Comparison of ENCODE assay signal across 15 cellular contexts in the genomic region with DNA sequence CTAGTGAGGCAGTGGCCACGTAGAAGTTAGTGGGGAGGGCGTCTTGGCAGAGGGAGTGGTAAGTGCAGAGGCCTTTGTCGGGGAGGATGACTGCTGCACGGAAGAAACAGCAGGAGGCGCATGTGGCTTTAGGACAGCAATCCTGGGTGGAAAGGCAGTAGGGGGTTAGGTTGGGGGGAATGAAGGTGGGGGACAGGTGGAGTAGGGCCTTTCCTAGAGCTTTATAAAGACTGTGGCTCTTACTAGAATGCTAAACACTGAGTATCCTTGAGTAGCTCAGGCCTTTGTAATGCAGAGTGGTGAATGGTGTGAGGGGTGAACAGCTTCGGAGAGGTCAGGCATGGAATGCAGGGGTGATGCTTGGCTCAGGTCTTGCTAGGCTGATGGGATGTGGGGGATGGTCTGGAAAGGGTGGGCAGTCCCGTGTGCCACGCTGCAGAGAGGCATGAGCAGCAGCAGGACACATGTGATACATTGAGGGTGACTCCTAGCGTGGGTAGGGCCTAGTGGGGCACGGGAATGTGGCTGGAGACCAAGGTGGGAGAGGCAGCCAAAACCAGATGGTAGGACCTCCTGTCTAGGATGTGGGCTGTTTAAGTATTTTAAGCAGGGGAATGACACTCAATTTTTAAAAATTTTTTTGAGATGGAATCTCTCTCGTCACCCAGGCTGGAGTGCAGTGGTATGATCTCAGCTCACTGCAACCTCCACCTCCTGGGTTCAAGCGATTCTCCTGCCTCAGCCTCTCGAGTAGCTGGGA. TPM values are rescaled to one million over a fixed set of nuclear protein-coding genes. Genes with fewer than 3 reads are reported as not detected.
DNase-seq lines count a peak whose midpoint lies in the region; ATAC-seq and TF ChIP-seq lines count a peak whose summit lies in the region.
"Had no signal": no experiment of that assay in that cellular context is flagged by ENCODE, and none has a peak within 500 bp of the region (broad histone marks: within the 10 kb centered on the region; RNA-seq: fewer than 3 reads in every experiment).

No MANE protein-coding gene starts in this region.

- H3K4me3 ChIP-seq in Loucy (ENCODE audit: low read length, poor library complexity, severe bottlenecking) (no peak overlapping the region), ectodermal cell (ENCODE audit: insufficient read depth, low read depth, low read length) (no peak overlapping the region), left lung (no peak overlapping the region)

- H3K27me3 ChIP-seq in Loucy (ENCODE audit: insufficient read depth, low read length, poor library complexity, severe bottlenecking): no peaks in the 10 kb centered on the region
- no peaks in the 10 kb centered on the region for H3K27me3 ChIP-seq in ectodermal cell (ENCODE audit: control insufficient read depth, insufficient read depth, low read length, poor library complexity, severe bottlenecking)
- no peaks in the 10 kb centered on the region for H3K27me3 ChIP-seq in left lung

- ATAC-seq in left lung (peak; percentile 34), HG02981 (IDR thresholded peaks at IDR 0.05; ENCODE audit: unreplicated experiment) (no peak), HG02870 (IDR thresholded peaks at IDR 0.05; ENCODE audit: unreplicated experiment) (no peak)
- ATAC-seq: stimulated activated naive B cell treated with anti-CD40 and anti-IgM and Interleukin-4, amounts not matched to agents 10 μg/mL and 1 μg/mL and 100 μg/mL, for 72 hours; T-helper 17 cell had no signal

- H3K9me3 ChIP-seq in Loucy (ENCODE audit: insufficient read depth, low read depth, low read length) (0 out of 2 replicates have a peak, but pooled peaks cover 2% of the 10 kb centered on the region), ectodermal cell (ENCODE audit: control insufficient read depth, low read length) (no peaks in the 10 kb centered on the region), left lung (peaks cover 0 to 12% of the 10 kb centered on the region in 2 donors)

- peaks cover 94% of the 10 kb centered on the region for H3K79me2 ChIP-seq in Loucy (ENCODE audit: insufficient read depth, low read length)

- peaks cover 14% of the 10 kb centered on the region for H3K4me1 ChIP-seq in Loucy (ENCODE audit: insufficient read depth, low read length, poor library complexity, severe bottlenecking)
- H3K4me1 ChIP-seq in ectodermal cell (ENCODE audit: control insufficient read depth, insufficient read depth, low read length): peaks cover 53% of the 10 kb centered on the region
- peaks cover 6 to 52% of the 10 kb centered on the region in 2 donors for H3K4me1 ChIP-seq in left lung

- intact Hi-C loops in left lung (cut with DNase I) (no loop called here), posterior vena cava (cut with DNase I) (no loop called here)

- H3K9ac ChIP-seq in Loucy (ENCODE audit: low read depth, low read length, poor library complexity, severe bottlenecking): no peak overlapping the region

- no peak overlapping the region for H3K4me2 ChIP-seq in Loucy (ENCODE audit: low read depth, low read length, poor library complexity, severe bottlenecking)

- TF ChIP-seq CTCF in Loucy (conservative IDR thresholded peaks at IDR 0.05; ENCODE audit: low read length) (peak; percentile 24; the same call in 1 of the 2 replicates), left lung (IDR thresholded peaks at IDR 0.05) (no peak)

- 27% methylated on average over 13 of the region's 13 CpGs for WGBS in ectodermal cell, 2 experiments

- DNase-seq in AG20443 (ENCODE audit: low spot score) (peak; percentile 41), left lung (peak in 1 of 2 donors; percentile 28), NCI-H526 treated with DMSO at 0.1 percent for 48 hours (lab: John Stamatoyannopoulos, UW) (no peak), posterior vena cava (ENCODE audit: low spot score) (no peak)
- DNase-seq: aorta; CD8-positive, alpha-beta memory T cell; naive B cell; NCI-H1436 treated with DMSO at 0.1 percent for 48 hours; stimulated activated naive B cell treated with anti-CD40 and anti-IgM and Interleukin-4, amounts not matched to agents 10 μg/mL and 1 μg/mL and 100 μg/mL, for 72 hours; T-helper 17 cell had no signal

- H4K20me1 ChIP-seq in Loucy (ENCODE audit: insufficient read depth, low read length, poor library complexity, severe bottlenecking): peaks cover 36% of the 10 kb centered on the region

- H3K27ac ChIP-seq in ectodermal cell (ENCODE audit: insufficient read depth, low read depth, low read length, poor library complexity, severe bottlenecking) (peak overlapping the region; percentile 89), left lung (no peak overlapping the region)
- H3K27ac ChIP-seq: HL-60 had no signal

- H3K36me3 ChIP-seq in Loucy (ENCODE audit: insufficient read depth, low read length) (peaks cover 45% of the 10 kb centered on the region; the same call in 1 of the 2 replicates), ectodermal cell (ENCODE audit: control insufficient read depth, insufficient read depth, low read length) (no peaks in the 10 kb centered on the region), left lung (peaks cover 0 to 40% of the 10 kb centered on the region in 2 donors)

- no peaks in the 10 kb centered on the region for H3K9me2 ChIP-seq in Loucy (replicated peaks; ENCODE audit: low read depth, low read length)

- no peaks in the 10 kb centered on the region for H3F3A ChIP-seq in Loucy (ENCODE audit: low read depth)

- H2AFZ ChIP-seq in Loucy (ENCODE audit: low read length): no peak overlapping the region

RNA-seq across cellular contexts. Expression of a gene that starts 19.2 kb away (rescaled TPM):
- polyA plus RNA-seq in ectodermal cell (2013, experiment 1 of 4): 78.9 TPM
- polyA plus RNA-seq in ectodermal cell (2013, experiment 2 of 4): 89.4 TPM
- 58.3 TPM for polyA plus RNA-seq in ectodermal cell (2013, experiment 3 of 4)
- 65.9 TPM for polyA plus RNA-seq in ectodermal cell (2013, experiment 4 of 4)
- 10 to 100 TPM; 97.1 to 98.4 TPM for total RNA-seq in left lung
- 100 to 1,000 TPM in 1 of 2 donors, 10 to 100 TPM in 1; 83.5 to 117 TPM for total RNA-seq in posterior vena cava

RNA-seq across cellular contexts. Expression of a gene that starts 34.3 kb away (rescaled TPM):
- 78.5 TPM for polyA plus RNA-seq in ectodermal cell (2013, experiment 1 of 4)
- 85.8 TPM for polyA plus RNA-seq in ectodermal cell (2013, experiment 2 of 4)
- 61.2 TPM for polyA plus RNA-seq in ectodermal cell (2013, experiment 3 of 4)
- polyA plus RNA-seq in ectodermal cell (2013, experiment 4 of 4): 65.1 TPM
- total RNA-seq in left lung (10 to 100 TPM; 92.7 to 94.2 TPM), posterior vena cava (10 to 100 TPM; 57.9 to 88.5 TPM)
